8 cellular contexts compared by ENCODE assay signal in the genomic region with DNA sequence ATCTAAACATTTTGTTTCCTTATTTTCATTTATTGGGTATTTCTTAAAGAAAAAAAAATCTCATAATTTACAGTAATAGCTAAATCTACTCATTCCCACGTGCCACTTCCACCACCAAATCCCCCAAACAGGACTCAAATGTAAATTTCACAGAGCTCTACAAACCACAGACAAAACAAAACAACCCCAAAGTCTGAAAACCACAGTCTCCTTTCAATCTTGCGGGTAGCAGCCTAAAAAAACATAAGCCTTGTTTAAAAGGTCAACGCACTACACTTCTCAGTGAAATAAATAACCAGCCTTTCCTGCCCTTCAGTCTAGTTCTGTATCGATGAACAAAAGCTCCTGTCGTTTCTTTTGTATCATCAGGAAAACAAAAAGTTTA.
DNase-seq lines count a peak whose midpoint lies in the region; ATAC-seq and TF ChIP-seq lines count a peak whose summit lies in the region.

No MANE protein-coding gene starts in this region.

- WGBS in liver: 6% methylated on average over 5 of the region's 5 CpGs

- in situ Hi-C loops in astrocyte of the cerebellum (cut with HindIII; ENCODE audit: low sequenced_read_pairs): no loop called here

- H3K36me3 ChIP-seq in liver (ENCODE audit: control insufficient read depth in 4 of 4, insufficient read depth in 3 of 4, low read depth in 1 of 4, low read length in 3 of 4) (no peaks in the 10 kb centered on the region), upper lobe of right lung (no peaks in the 10 kb centered on the region)

- H3K4me3 ChIP-seq in astrocyte of the cerebellum (ENCODE audit: low read depth, low read length): peak overlapping the region; percentile 34
- H3K4me3 ChIP-seq in liver (ENCODE audit: low read depth in 1 of 3, low read length in 3 of 3): peak overlapping the region; percentile 48 to 62 (median 49)
- H3K4me3 ChIP-seq in upper lobe of right lung: peak overlapping the region; percentile 46

- peaks cover 2 to 35% (median 32%) of the 10 kb centered on the region in 4 donors for H3K4me1 ChIP-seq in liver (ENCODE audit: control insufficient read depth in 4 of 4, insufficient read depth in 4 of 4, low read length in 3 of 4)
- peaks cover 16% of the 10 kb centered on the region for H3K4me1 ChIP-seq in upper lobe of right lung

- H3K27me3 ChIP-seq in liver (ENCODE audit: control insufficient read depth in 4 of 4, insufficient read depth in 4 of 4, low read length in 3 of 4): no peaks in the 10 kb centered on the region
- H3K27me3 ChIP-seq in upper lobe of right lung: no peaks in the 10 kb centered on the region

- peak overlapping the region; percentile 54 for H3K27ac ChIP-seq in C4-2B
- H3K27ac ChIP-seq in liver (ENCODE audit: low read depth in 1 of 2, low read length in 2 of 2): peak overlapping the region; percentile 63 to 79
- peak overlapping the region; percentile 77 for H3K27ac ChIP-seq in upper lobe of right lung

- DNase-seq in astrocyte of the cerebellum (ENCODE audit: low read depth) (peak; percentile 51), upper lobe of right lung (no peak), occipital lobe (lab: John Stamatoyannopoulos, UW) (no peak)
- DNase-seq in stimulated activated CD4-positive, alpha-beta T cell treated with anti-CD3 and anti-CD28 coated beads, Interleukin-1b, Interleukin-23, amount 100 ng/mL, for 48 hours: no peak

- peak; percentile 7 for ATAC-seq in GM19468 (IDR thresholded peaks at IDR 0.05; ENCODE audit: extremely low read depth, unreplicated experiment)
- peak; percentile 22 for ATAC-seq in HG03558 (IDR thresholded peaks at IDR 0.05; ENCODE audit: extremely low read depth, unreplicated experiment)
- ATAC-seq in upper lobe of right lung: no peak

- H3K9ac ChIP-seq in liver (ENCODE audit: low read depth in 1 of 2, low read length in 2 of 2): peak overlapping the region; percentile 49 to 60

- TF ChIP-seq CTCF in C4-2B (conservative IDR thresholded peaks at IDR 0.05) (no peak), astrocyte of the cerebellum (IDR thresholded peaks at IDR 0.05; ENCODE audit: low read depth, low read length, missing control alignments) (no peak), liver (IDR thresholded peaks at IDR 0.05; ENCODE audit: low read depth, low read length, missing input control) (no peak), upper lobe of right lung (IDR thresholded peaks at IDR 0.05) (no peak)

- intact Hi-C loops in upper lobe of right lung (cut with DNase I): no loop called here

- H3K9me3 ChIP-seq in liver (ENCODE audit: control insufficient read depth in 4 of 4, low read length in 3 of 4): no peaks in the 10 kb centered on the region
- H3K9me3 ChIP-seq in upper lobe of right lung: no peaks in the 10 kb centered on the region

- no peak for TF ChIP-seq RAD21 in liver (IDR thresholded peaks at IDR 0.05)

TF ChIP-seq in liver, 16 proteins besides CTCF, POLR2A, EP300 and RAD21:
- TF ChIP-seq, protein P1, sequence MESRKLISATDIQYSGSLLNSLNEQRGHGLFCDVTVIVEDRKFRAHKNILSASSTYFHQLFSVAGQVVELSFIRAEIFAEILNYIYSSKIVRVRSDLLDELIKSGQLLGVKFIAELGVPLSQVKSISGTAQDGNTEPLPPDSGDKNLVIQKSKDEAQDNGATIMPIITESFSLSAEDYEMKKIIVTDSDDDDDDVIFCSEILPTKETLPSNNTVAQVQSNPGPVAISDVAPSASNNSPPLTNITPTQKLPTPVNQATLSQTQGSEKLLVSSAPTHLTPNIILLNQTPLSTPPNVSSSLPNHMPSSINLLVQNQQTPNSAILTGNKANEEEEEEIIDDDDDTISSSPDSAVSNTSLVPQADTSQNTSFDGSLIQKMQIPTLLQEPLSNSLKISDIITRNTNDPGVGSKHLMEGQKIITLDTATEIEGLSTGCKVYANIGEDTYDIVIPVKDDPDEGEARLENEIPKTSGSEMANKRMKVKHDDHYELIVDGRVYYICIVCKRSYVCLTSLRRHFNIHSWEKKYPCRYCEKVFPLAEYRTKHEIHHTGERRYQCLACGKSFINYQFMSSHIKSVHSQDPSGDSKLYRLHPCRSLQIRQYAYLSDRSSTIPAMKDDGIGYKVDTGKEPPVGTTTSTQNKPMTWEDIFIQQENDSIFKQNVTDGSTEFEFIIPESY (IDR thresholded peaks at IDR 0.05): no peak
- TF ChIP-seq TAF1 (conservative IDR thresholded peaks at IDR 0.05) (no peak), JUND (IDR thresholded peaks at IDR 0.05) (no peak), RXRA (IDR thresholded peaks at IDR 0.05) (no peak), HNF4A (conservative IDR thresholded peaks at IDR 0.05) (no peak), FOXA2 (IDR thresholded peaks at IDR 0.05) (no peak), EGR1 (IDR thresholded peaks at IDR 0.05; ENCODE audit: low read depth in 2 of 2) (no peak), GABPA (IDR thresholded peaks at IDR 0.05 in 1 of 2, conservative IDR thresholded peaks at IDR 0.05 in 1 of 2) (no peak), HNF4G (IDR thresholded peaks at IDR 0.05) (no peak), FOXA1 (IDR thresholded peaks at IDR 0.05) (no peak), SP1 (IDR thresholded peaks at IDR 0.05) (no peak), YY1 (IDR thresholded peaks at IDR 0.05) (no peak), NR2F2 (IDR thresholded peaks at IDR 0.05) (no peak)
- TF ChIP-seq, protein P2, sequence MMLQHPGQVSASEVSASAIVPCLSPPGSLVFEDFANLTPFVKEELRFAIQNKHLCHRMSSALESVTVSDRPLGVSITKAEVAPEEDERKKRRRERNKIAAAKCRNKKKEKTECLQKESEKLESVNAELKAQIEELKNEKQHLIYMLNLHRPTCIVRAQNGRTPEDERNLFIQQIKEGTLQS (IDR thresholded peaks at IDR 0.05): no peak
- TF ChIP-seq, protein P3, sequence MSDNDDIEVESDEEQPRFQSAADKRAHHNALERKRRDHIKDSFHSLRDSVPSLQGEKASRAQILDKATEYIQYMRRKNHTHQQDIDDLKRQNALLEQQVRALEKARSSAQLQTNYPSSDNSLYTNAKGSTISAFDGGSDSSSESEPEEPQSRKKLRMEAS (IDR thresholded peaks at IDR 0.05): no peak
- TF ChIP-seq, protein P4, sequence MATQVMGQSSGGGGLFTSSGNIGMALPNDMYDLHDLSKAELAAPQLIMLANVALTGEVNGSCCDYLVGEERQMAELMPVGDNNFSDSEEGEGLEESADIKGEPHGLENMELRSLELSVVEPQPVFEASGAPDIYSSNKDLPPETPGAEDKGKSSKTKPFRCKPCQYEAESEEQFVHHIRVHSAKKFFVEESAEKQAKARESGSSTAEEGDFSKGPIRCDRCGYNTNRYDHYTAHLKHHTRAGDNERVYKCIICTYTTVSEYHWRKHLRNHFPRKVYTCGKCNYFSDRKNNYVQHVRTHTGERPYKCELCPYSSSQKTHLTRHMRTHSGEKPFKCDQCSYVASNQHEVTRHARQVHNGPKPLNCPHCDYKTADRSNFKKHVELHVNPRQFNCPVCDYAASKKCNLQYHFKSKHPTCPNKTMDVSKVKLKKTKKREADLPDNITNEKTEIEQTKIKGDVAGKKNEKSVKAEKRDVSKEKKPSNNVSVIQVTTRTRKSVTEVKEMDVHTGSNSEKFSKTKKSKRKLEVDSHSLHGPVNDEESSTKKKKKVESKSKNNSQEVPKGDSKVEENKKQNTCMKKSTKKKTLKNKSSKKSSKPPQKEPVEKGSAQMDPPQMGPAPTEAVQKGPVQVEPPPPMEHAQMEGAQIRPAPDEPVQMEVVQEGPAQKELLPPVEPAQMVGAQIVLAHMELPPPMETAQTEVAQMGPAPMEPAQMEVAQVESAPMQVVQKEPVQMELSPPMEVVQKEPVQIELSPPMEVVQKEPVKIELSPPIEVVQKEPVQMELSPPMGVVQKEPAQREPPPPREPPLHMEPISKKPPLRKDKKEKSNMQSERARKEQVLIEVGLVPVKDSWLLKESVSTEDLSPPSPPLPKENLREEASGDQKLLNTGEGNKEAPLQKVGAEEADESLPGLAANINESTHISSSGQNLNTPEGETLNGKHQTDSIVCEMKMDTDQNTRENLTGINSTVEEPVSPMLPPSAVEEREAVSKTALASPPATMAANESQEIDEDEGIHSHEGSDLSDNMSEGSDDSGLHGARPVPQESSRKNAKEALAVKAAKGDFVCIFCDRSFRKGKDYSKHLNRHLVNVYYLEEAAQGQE (IDR thresholded peaks at IDR 0.05): no peak
